In genomic region chr6:161117329-161117707, GRCh38 we compare ENCODE assay signal across 15 cellular contexts.
"Had no signal": no experiment of that assay in that cellular context is flagged by ENCODE, and none has a peak within 500 bp of the region (broad histone marks: within the 10 kb centered on the region; RNA-seq: fewer than 3 reads in every experiment).

No MANE protein-coding gene starts in this region.

- H3K4me1 ChIP-seq: ascending aorta, spleen, tibial artery had no signal

- H3K27me3 ChIP-seq: ascending aorta, spleen, tibial artery had no signal

- H3K27ac ChIP-seq: ascending aorta, spleen, tibial artery had no signal

- H3K4me3 ChIP-seq: ascending aorta, spleen, tibial artery had no signal

- H3K4me3 Mint-ChIP-seq: activated naive CD8-positive, alpha-beta T cell treated with anti-CD3 and anti-CD28 coated beads, Interleukin-2, amount 50 U/mL, for 24 hours; mesothelial cell of epicardium; stimulated activated memory B cell treated with anti-CD40 and anti-IgM and Interleukin-4, amounts not matched to agents 10 μg/mL and 1 μg/mL and 100 μg/mL, for 72 hours had no signal

- DNase-seq: activated CD4-positive, alpha-beta T cell treated with anti-CD3 and anti-CD28 coated beads for 48 hours; activated naive CD4-positive, alpha-beta T cell treated with Interleukin-2 at 50 U/mL for 16 hours; activated naive CD8-positive, alpha-beta T cell treated with anti-CD3 and anti-CD28 coated beads, Interleukin-2, amount 50 U/mL, for 24 hours; islet precursor cell; posterior cingulate gyrus; spleen; stimulated activated CD4-positive, alpha-beta T cell treated with anti-CD3 and anti-CD28 coated beads, Interleukin-1b, Interleukin-23, amount 100 ng/mL, for 48 hours; T1000; tibial artery had no signal

- H3K27ac Mint-ChIP-seq: activated naive CD8-positive, alpha-beta T cell treated with anti-CD3 and anti-CD28 coated beads, Interleukin-2, amount 50 U/mL, for 24 hours; mesothelial cell of epicardium; stimulated activated memory B cell treated with anti-CD40 and anti-IgM and Interleukin-4, amounts not matched to agents 10 μg/mL and 1 μg/mL and 100 μg/mL, for 72 hours had no signal

- H3K4me1 Mint-ChIP-seq: activated naive CD8-positive, alpha-beta T cell treated with anti-CD3 and anti-CD28 coated beads, Interleukin-2, amount 50 U/mL, for 24 hours; mesothelial cell of epicardium had no signal

- H3K27me3 Mint-ChIP-seq: activated naive CD8-positive, alpha-beta T cell treated with anti-CD3 and anti-CD28 coated beads, Interleukin-2, amount 50 U/mL, for 24 hours; stimulated activated memory B cell treated with anti-CD40 and anti-IgM and Interleukin-4, amounts not matched to agents 10 μg/mL and 1 μg/mL and 100 μg/mL, for 72 hours had no signal

- ATAC-seq: activated naive CD8-positive, alpha-beta T cell treated with anti-CD3 and anti-CD28 coated beads, Interleukin-2, amount 50 U/mL, for 24 hours; stimulated activated memory B cell treated with anti-CD40 and anti-IgM and Interleukin-4, amounts not matched to agents 10 μg/mL and 1 μg/mL and 100 μg/mL, for 72 hours had no signal

- FAIRE-seq: bronchial epithelial cell, endothelial cell of umbilical vein, frontal cortex had no signal
